In genomic region chr12:65728913-65729793, GRCh38 we compare ENCODE assay signal across 9 cellular contexts.
DNase-seq lines count a peak whose midpoint lies in the region; ATAC-seq, FAIRE-seq and TF ChIP-seq lines count a peak whose summit lies in the region.
"Had no signal": no experiment of that assay in that cellular context is flagged by ENCODE, and none has a peak within 500 bp of the region (broad histone marks: within the 10 kb centered on the region; RNA-seq: fewer than 3 reads in every experiment).

No MANE protein-coding gene starts in this region.

- FAIRE-seq in urothelium cell line (lab: Jason Lieb, UNC) (no peak), GM12891 (lab: Jason Lieb, UNC) (no peak)

- no peak overlapping the region for H3K4me3 Mint-ChIP-seq in stimulated activated effector memory CD8-positive, alpha-beta T cell treated with anti-CD3 and anti-CD28 coated beads, Interleukin-12 subunit alpha, Interleukin-12 subunit beta, amount 100 ng/mL, for 72 hours

- H3K27me3 ChIP-seq in cardiac muscle cell = peaks cover 6% of the 10 kb centered on the region

- H3K27ac ChIP-seq in cardiac muscle cell = no peak overlapping the region
- H3K27ac ChIP-seq: skin epidermis had no signal

- TF ChIP-seq CTCF in cardiac muscle cell (IDR thresholded peaks at IDR 0.05; ENCODE audit: low read depth, low read length) = no peak

- DNase-seq in cardiac muscle cell (ENCODE audit: low read depth in 1 of 2, low spot score in 1 of 2) = peak; percentile 18 to 37
- no peak for DNase-seq in Right ventricle myocardium inferior (ENCODE audit: missing footprints)
- peak; percentile 73 for DNase-seq in astrocyte of the hippocampus (ENCODE audit: low read depth, low spot score)
- DNase-seq in islet precursor cell = peak; percentile 87
- peak; percentile 61 for DNase-seq in urothelium cell line (ENCODE audit: low spot score)
- DNase-seq in stimulated activated effector memory CD8-positive, alpha-beta T cell treated with anti-CD3 and anti-CD28 coated beads, Interleukin-12 subunit alpha, Interleukin-12 subunit beta, amount 100 ng/mL, for 72 hours (ENCODE audit: low spot score in 2 of 2) = no peak
- no peak for DNase-seq in GM12891 (ENCODE audit: insufficient read length, low spot score)
- no peak for DNase-seq in cortex of kidney (lab: John Stamatoyannopoulos, UW)

- no peak for TF ChIP-seq POLR2A in GM12891 (IDR thresholded peaks at IDR 0.05; ENCODE audit: low read depth, low read length)

- no peaks in the 10 kb centered on the region for H3K4me1 ChIP-seq in cardiac muscle cell (ENCODE audit: low read depth)

- intact Hi-C loops in Right ventricle myocardium inferior (cut with DNase I) = no loop called here

- H3K9me3 ChIP-seq in cardiac muscle cell (ENCODE audit: low read depth) = no peaks in the 10 kb centered on the region

- H3K36me3 Mint-ChIP-seq in stimulated activated effector memory CD8-positive, alpha-beta T cell treated with anti-CD3 and anti-CD28 coated beads, Interleukin-12 subunit alpha, Interleukin-12 subunit beta, amount 100 ng/mL, for 72 hours = no peaks in the 10 kb centered on the region

- no peaks in the 10 kb centered on the region for H3K4me1 Mint-ChIP-seq in stimulated activated effector memory CD8-positive, alpha-beta T cell treated with anti-CD3 and anti-CD28 coated beads, Interleukin-12 subunit alpha, Interleukin-12 subunit beta, amount 100 ng/mL, for 72 hours

- H3K9me3 Mint-ChIP-seq in stimulated activated effector memory CD8-positive, alpha-beta T cell treated with anti-CD3 and anti-CD28 coated beads, Interleukin-12 subunit alpha, Interleukin-12 subunit beta, amount 100 ng/mL, for 72 hours = no peaks in the 10 kb centered on the region

- H3K36me3 ChIP-seq in cardiac muscle cell = no peaks in the 10 kb centered on the region

- H3K27ac Mint-ChIP-seq in stimulated activated effector memory CD8-positive, alpha-beta T cell treated with anti-CD3 and anti-CD28 coated beads, Interleukin-12 subunit alpha, Interleukin-12 subunit beta, amount 100 ng/mL, for 72 hours = no peak overlapping the region

- no peak for ATAC-seq in Right ventricle myocardium inferior
- ATAC-seq in stimulated activated effector memory CD8-positive, alpha-beta T cell treated with anti-CD3 and anti-CD28 coated beads, Interleukin-12 subunit alpha, Interleukin-12 subunit beta, amount 100 ng/mL, for 72 hours = no peak

- H3K4me3 ChIP-seq in cardiac muscle cell = peak overlapping the region; percentile 36

TF ChIP-seq in GM12891, 5 proteins besides CTCF, POLR2A, EP300 and RAD21:
- no peak for TF ChIP-seq POLR2AphosphoS5 (IDR thresholded peaks at IDR 0.05; ENCODE audit: low read depth, low read length)
- no peak for TF ChIP-seq POU2F2 (IDR thresholded peaks at IDR 0.05; ENCODE audit: low read depth, low read length)
- no peak for TF ChIP-seq SPI1 (IDR thresholded peaks at IDR 0.05; ENCODE audit: low read depth, low read length)
- TF ChIP-seq TAF1 (IDR thresholded peaks at IDR 0.05; ENCODE audit: low read depth, low read length) = no peak
- no peak for TF ChIP-seq PAX5 (IDR thresholded peaks at IDR 0.05; ENCODE audit: insufficient read depth, low read length, severe bottlenecking)

Comparison
In these comparisons a context has a peak if more than half of its experiments do, and no peak if none do; other contexts are left out.
1. DNase-seq: peak in cardiac muscle cell (2 of 2), astrocyte of the hippocampus (single experiment), islet precursor cell (single experiment) and urothelium cell line (single experiment); none in Right ventricle myocardium inferior (single experiment), stimulated activated effector memory CD8-positive, alpha-beta T cell treated with anti-CD3 and anti-CD28 coated beads, Interleukin-12 subunit alpha, Interleukin-12 subunit beta, amount 100 ng/mL, for 72 hours (0 of 2), GM12891 (single experiment) and cortex of kidney (single experiment).